Comparison of ENCODE assay signal across 16 cellular contexts in genomic region chr3:98735296-98735695, GRCh38.
"Had no signal": no experiment of that assay in that cellular context is flagged by ENCODE, and none has a peak within 500 bp of the region (broad histone marks: within the 10 kb centered on the region; RNA-seq: fewer than 3 reads in every experiment).

No MANE protein-coding gene starts in this region.

- DNase-seq: activated CD4-positive, alpha-beta T cell treated with anti-CD3 and anti-CD28 coated beads, Interleukin-2, amount 10 ng/mL, durations not matched to agents 7 days and 5 days; activated CD8-positive, alpha-beta memory T cell treated with anti-CD3 and anti-CD28 coated beads, Interleukin-2, amount 50 U/mL, for 48 hours; activated naive CD8-positive, alpha-beta T cell treated with anti-CD3 and anti-CD28 coated beads for 36 hours; activated T-cell treated with anti-CD3 and anti-CD28 coated beads, Interleukin-2, amount 50 U/mL, for 72 hours; cerebellar nuclear complex; effector memory CD8-positive, alpha-beta T cell; islet precursor cell; mucosa of descending colon; naive thymus-derived CD4-positive, alpha-beta T cell; stimulated activated CD4-positive, alpha-beta T cell treated with anti-CD3 and anti-CD28 coated beads, Interleukin-2, amount 100 ng/mL, for 48 hours; tibial artery had no signal

- H3K4me3 Mint-ChIP-seq: activated CD4-positive, alpha-beta T cell treated with anti-CD3 and anti-CD28 coated beads, Interleukin-2, amount 10 ng/mL, durations not matched to agents 7 days and 5 days; activated naive CD8-positive, alpha-beta T cell treated with anti-CD3 and anti-CD28 coated beads for 36 hours; activated T-cell treated with anti-CD3 and anti-CD28 coated beads, Interleukin-2, amount 50 U/mL, for 72 hours; effector memory CD8-positive, alpha-beta T cell; memory B cell; stimulated activated memory B cell treated with anti-CD40 and anti-IgM and Interleukin-4, amounts not matched to agents 10 μg/mL and 1 μg/mL and 100 μg/mL, for 72 hours had no signal

- H3K9me3 ChIP-seq: mucosa of descending colon, tibial artery had no signal

- H3K27me3 ChIP-seq: brain microvascular endothelial cell, tibial artery had no signal

- H3K4me3 ChIP-seq: mucosa of descending colon, tibial artery had no signal

- H3K27ac Mint-ChIP-seq: activated CD4-positive, alpha-beta T cell treated with anti-CD3 and anti-CD28 coated beads, Interleukin-2, amount 10 ng/mL, durations not matched to agents 7 days and 5 days; activated naive CD8-positive, alpha-beta T cell treated with anti-CD3 and anti-CD28 coated beads for 36 hours; activated T-cell treated with anti-CD3 and anti-CD28 coated beads, Interleukin-2, amount 50 U/mL, for 72 hours; effector memory CD8-positive, alpha-beta T cell; memory B cell; naive thymus-derived CD4-positive, alpha-beta T cell; stimulated activated memory B cell treated with anti-CD40 and anti-IgM and Interleukin-4, amounts not matched to agents 10 μg/mL and 1 μg/mL and 100 μg/mL, for 72 hours had no signal

- FAIRE-seq: frontal cortex had no signal

- H3K9me3 Mint-ChIP-seq: activated CD4-positive, alpha-beta T cell treated with anti-CD3 and anti-CD28 coated beads, Interleukin-2, amount 10 ng/mL, durations not matched to agents 7 days and 5 days; activated naive CD8-positive, alpha-beta T cell treated with anti-CD3 and anti-CD28 coated beads for 36 hours; activated T-cell treated with anti-CD3 and anti-CD28 coated beads, Interleukin-2, amount 50 U/mL, for 72 hours; effector memory CD8-positive, alpha-beta T cell; memory B cell; stimulated activated memory B cell treated with anti-CD40 and anti-IgM and Interleukin-4, amounts not matched to agents 10 μg/mL and 1 μg/mL and 100 μg/mL, for 72 hours had no signal

- H3K36me3 Mint-ChIP-seq: activated naive CD8-positive, alpha-beta T cell treated with anti-CD3 and anti-CD28 coated beads for 36 hours; memory B cell; stimulated activated memory B cell treated with anti-CD40 and anti-IgM and Interleukin-4, amounts not matched to agents 10 μg/mL and 1 μg/mL and 100 μg/mL, for 72 hours had no signal

- H3K27ac ChIP-seq: brain microvascular endothelial cell, epithelial cell of prostate, tibial artery had no signal

- H3K36me3 ChIP-seq: brain microvascular endothelial cell, tibial artery had no signal
